In genomic region chr17:38674749-38675615, GRCh38 we compare ENCODE assay signal across 8 cellular contexts. TPM values are rescaled to one million over a fixed set of nuclear protein-coding genes. Genes with fewer than 3 reads are reported as not detected.
DNase-seq lines count a peak whose midpoint lies in the region; ATAC-seq and TF ChIP-seq lines count a peak whose summit lies in the region.

TSS of gene EPOP (minus strand) at chr17:38674957. CDS start at chr17:38674495, 462 bp downstream.

- H3K36me3 Mint-ChIP-seq in activated CD8-positive, alpha-beta T cell treated with anti-CD3 and anti-CD28 coated beads for 36 hours (ENCODE audit: low read depth) = peaks cover 17% of the 10 kb centered on the region

- H3K4me3 ChIP-seq in AG10803 (ENCODE audit: low read length) = peak within 1 kb of the TSS; percentile 46
- H3K4me3 ChIP-seq in mesenchymal stem cell (ENCODE audit: insufficient read depth in 1 of 2, low read depth in 1 of 2, low read length in 2 of 2) = peak within 1 kb of the TSS; percentile 50 to 72

- no peak within 1 kb of the TSS for H4K91ac ChIP-seq in mesenchymal stem cell (ENCODE audit: low read length)

- peaks cover 41% of the 10 kb centered on the region for H3K4me1 Mint-ChIP-seq in activated CD8-positive, alpha-beta T cell treated with anti-CD3 and anti-CD28 coated beads for 36 hours (ENCODE audit: low read depth)

- H3K4me3 Mint-ChIP-seq in activated CD8-positive, alpha-beta T cell treated with anti-CD3 and anti-CD28 coated beads for 36 hours = peak within 1 kb of the TSS; percentile 76

- H3K27ac Mint-ChIP-seq in activated CD8-positive, alpha-beta T cell treated with anti-CD3 and anti-CD28 coated beads for 36 hours = peak within 1 kb of the TSS; percentile 75

- no peaks in the 10 kb centered on the region for H3K9me3 ChIP-seq in mesenchymal stem cell (ENCODE audit: control insufficient read depth, low read length)

- no peak for TF ChIP-seq CTCF in AG10803 (conservative IDR thresholded peaks at IDR 0.05; ENCODE audit: low read length)
- TF ChIP-seq CTCF in activated CD8-positive, alpha-beta T cell treated with anti-CD3 and anti-CD28 coated beads for 36 hours (IDR thresholded peaks at IDR 0.05) = no peak

- no peak within 1 kb of the TSS for H3K4ac ChIP-seq in mesenchymal stem cell (ENCODE audit: low read depth in 1 of 2, low read length in 2 of 2)

- intact Hi-C loops in activated CD8-positive, alpha-beta T cell treated with anti-CD3 and anti-CD28 coated beads for 36 hours (cut with micrococcal nuclease) = loop anchor here (5.0 kb wide), 1 partner anchor 37 kb away; no protein-coding TSS in a partner anchor

- H2AFZ ChIP-seq in mesenchymal stem cell (ENCODE audit: low read depth, low read length) = no peak within 1 kb of the TSS

- POLR2A ChIA-PET in activated CD8-positive, alpha-beta T cell treated with anti-CD3 and anti-CD28 coated beads for 36 hours (lab: Charles Lee) = interaction anchor here (0.7 to 9.3 kb wide), 10 partner anchors 16 to 117 kb away, joined by 3 to 112 read pairs (median 4); partner anchors contain the start of gene MLLT6

- H3K36me3 ChIP-seq in mesenchymal stem cell (ENCODE audit: control insufficient read depth in 1 of 2, insufficient read depth in 2 of 2, low read depth in 1 of 2, low read length in 2 of 2) = no peaks in the 10 kb centered on the region

- DNase-seq in AG10803 (ENCODE audit: low read depth) (peak; percentile 79), NCI-H82 (lab: John Stamatoyannopoulos, UW) (peak; percentile 95), mesenchymal stem cell (peak; percentile 82)
- DNase-seq in activated CD8-positive, alpha-beta T cell treated with anti-CD3 and anti-CD28 coated beads for 36 hours = peak; percentile 93
- peak; percentile 72 for DNase-seq in effector CD4-positive, alpha-beta T cell
- peak; percentile 87 for DNase-seq in stimulated activated CD8-positive, alpha-beta memory T cell treated with anti-CD3 and anti-CD28 coated beads, Interleukin-12 subunit alpha, Interleukin-12 subunit beta, amount 100 ng/mL, for 4 hours (ENCODE audit: low read depth)

- H3K4me2 ChIP-seq in mesenchymal stem cell (ENCODE audit: low read length, poor library complexity, severe bottlenecking) = peak within 1 kb of the TSS; percentile 85

- H3K79me1 ChIP-seq in mesenchymal stem cell (replicated peaks; ENCODE audit: low read length, poor library complexity, severe bottlenecking) = no peaks in the 10 kb centered on the region

- peak within 1 kb of the TSS in 1 of 2 experiments; percentile 66 for H3K23ac ChIP-seq in mesenchymal stem cell (ENCODE audit: low read length in 2 of 2)

- 4% methylated on average over 77 of the region's 80 CpGs for WGBS in mesenchymal stem cell

- peak within 1 kb of the TSS; percentile 64 for H3K9ac ChIP-seq in mesenchymal stem cell (ENCODE audit: low read length)

- no peak within 1 kb of the TSS for H3K14ac ChIP-seq in mesenchymal stem cell (ENCODE audit: low read length in 2 of 2)

- no peak within 1 kb of the TSS for H3K27ac ChIP-seq in mesenchymal stem cell (ENCODE audit: low read length, poor library complexity, severe bottlenecking)

- H2AK5ac ChIP-seq in mesenchymal stem cell (ENCODE audit: low read length, severe bottlenecking) = no peak within 1 kb of the TSS

- no peak within 1 kb of the TSS for H3K18ac ChIP-seq in mesenchymal stem cell (ENCODE audit: low read depth in 1 of 2, low read length in 2 of 2)

- H2BK5ac ChIP-seq in mesenchymal stem cell (ENCODE audit: low read depth, low read length, poor library complexity, severe bottlenecking) = no peak within 1 kb of the TSS

- peak; percentile 41 for ATAC-seq in GM19043 (IDR thresholded peaks at IDR 0.05; ENCODE audit: low read depth, unreplicated experiment)
- ATAC-seq in HG03521 (IDR thresholded peaks at IDR 0.05; ENCODE audit: unreplicated experiment) = peak; percentile 72
- peak; percentile 77 for ATAC-seq in activated CD8-positive, alpha-beta T cell treated with anti-CD3 and anti-CD28 coated beads for 36 hours

- peak within 1 kb of the TSS; percentile 19 for H2BK120ac ChIP-seq in mesenchymal stem cell (ENCODE audit: low read depth, low read length)

- peak within 1 kb of the TSS in 1 of 2 experiments; percentile 50 for H2BK12ac ChIP-seq in mesenchymal stem cell (ENCODE audit: low read length in 2 of 2)

- CTCF ChIA-PET in activated CD8-positive, alpha-beta T cell treated with anti-CD3 and anti-CD28 coated beads for 36 hours (lab: Charles Lee) = interaction anchor here (0.7 to 12.2 kb wide), 11 partner anchors 7 to 116 kb away, joined by 3 to 160 read pairs (median 11); partner anchors contain the start of genes CISD3 and MLLT6

- peaks cover 15% of the 10 kb centered on the region for H3K27me3 Mint-ChIP-seq in activated CD8-positive, alpha-beta T cell treated with anti-CD3 and anti-CD28 coated beads for 36 hours

- peaks cover 40 to 48% of the 10 kb centered on the region in 2 experiments for H3K27me3 ChIP-seq in mesenchymal stem cell (ENCODE audit: control insufficient read depth in 1 of 2, insufficient read depth in 1 of 2, low read length in 2 of 2)

- H2BK15ac ChIP-seq in mesenchymal stem cell (ENCODE audit: low read depth, poor library complexity, severe bottlenecking) = peak within 1 kb of the TSS; percentile 90

- peak within 1 kb of the TSS; percentile 51 for H4K8ac ChIP-seq in mesenchymal stem cell (ENCODE audit: low read length)

- peaks cover 18% of the 10 kb centered on the region for H3K4me1 ChIP-seq in mesenchymal stem cell (ENCODE audit: control insufficient read depth, insufficient read depth, low read depth, low read length)

- H3K9me3 Mint-ChIP-seq in activated CD8-positive, alpha-beta T cell treated with anti-CD3 and anti-CD28 coated beads for 36 hours = no peaks in the 10 kb centered on the region

RNA-seq across cellular contexts. Expression of gene EPOP, which starts in this region (rescaled TPM):
- 10 to 100 TPM; 31.8 to 32.2 TPM for total RNA-seq in activated CD8-positive, alpha-beta T cell treated with anti-CD3 and anti-CD28 coated beads for 36 hours
- polyA plus RNA-seq in mesenchymal stem cell (2013, experiment 1 of 2) = 0.47 TPM
- 0.48 TPM for polyA plus RNA-seq in mesenchymal stem cell (2013, experiment 2 of 2)
